ENCODE assay signal across 8 cellular contexts in the genomic region with DNA sequence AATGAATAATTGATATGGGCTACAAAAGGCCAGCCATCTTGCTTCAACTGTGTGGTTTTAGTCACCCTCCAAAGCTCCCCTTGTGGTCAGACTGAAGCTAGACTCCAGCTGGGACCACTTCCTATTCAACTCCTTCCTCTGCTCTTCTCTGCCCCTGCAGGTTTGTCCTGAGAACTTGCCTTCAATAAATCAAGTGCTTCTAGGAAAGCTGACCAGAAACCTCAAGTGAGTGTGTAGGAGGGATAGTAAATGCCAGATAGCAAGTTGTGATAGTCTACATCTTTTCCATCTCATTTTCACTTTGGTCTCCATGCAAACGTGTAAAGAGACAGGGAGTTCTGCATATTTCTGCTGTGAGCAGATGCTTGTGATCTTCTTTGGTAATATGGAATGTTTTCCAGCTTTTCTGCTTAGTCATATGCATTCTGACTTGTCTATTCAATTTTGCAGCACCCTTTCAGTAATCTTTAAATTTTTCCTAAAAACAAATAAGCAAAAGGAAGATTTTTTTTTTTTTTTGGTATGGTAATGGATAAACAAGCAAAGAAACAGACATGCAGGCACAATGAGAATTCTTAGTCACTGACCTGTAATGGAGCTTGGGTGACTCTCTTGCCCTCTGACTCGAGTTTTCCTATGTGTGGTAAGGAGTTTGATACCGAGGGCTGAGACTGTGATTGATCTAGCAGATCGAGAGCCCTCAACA.
DNase-seq lines count a peak whose midpoint lies in the region; ATAC-seq, FAIRE-seq and TF ChIP-seq lines count a peak whose summit lies in the region.

No MANE protein-coding gene starts in this region.

- no peak overlapping the region for H3K4me2 ChIP-seq in PC-3 (ENCODE audit: low read length)

- TF ChIP-seq CTCF in cardiac muscle cell (IDR thresholded peaks at IDR 0.05; ENCODE audit: low read depth, low read length) (peak; percentile 43), PC-3 (conservative IDR thresholded peaks at IDR 0.05; ENCODE audit: low read depth, low read length) (peak; percentile 72), fibroblast of mammary gland (conservative IDR thresholded peaks at IDR 0.05; ENCODE audit: control insufficient read depth, insufficient read depth, low read depth, low read length) (peak; percentile 35)

- no peak overlapping the region for H3K9ac ChIP-seq in PC-3 (ENCODE audit: low read length)

- H3F3A ChIP-seq in PC-3 (ENCODE audit: low read length, unreplicated experiment) = no peaks in the 10 kb centered on the region

- peaks cover 3% of the 10 kb centered on the region for H3K9me3 Mint-ChIP-seq in stimulated activated memory B cell treated with anti-CD40 and anti-IgM and Interleukin-4, amounts not matched to agents 10 μg/mL and 1 μg/mL and 100 μg/mL, for 72 hours

- H3K79me2 ChIP-seq in PC-3 (ENCODE audit: low read length) = no peaks in the 10 kb centered on the region

- 46 to 57% (median 49%) methylated on average over 4 of the region's 4 CpGs for WGBS in small intestine, 3 donors

- CTCF ChIA-PET in PC-3 (lab: Charles Lee) = no interaction called here

- H4K20me1 ChIP-seq in PC-3 (ENCODE audit: low read length) = no peaks in the 10 kb centered on the region

- no peaks in the 10 kb centered on the region for H3K36me3 Mint-ChIP-seq in stimulated activated memory B cell treated with anti-CD40 and anti-IgM and Interleukin-4, amounts not matched to agents 10 μg/mL and 1 μg/mL and 100 μg/mL, for 72 hours

- no TSS peak for BruUV-seq in PC-3 (replicated peaks; lab: Mats Ljungman, UMichigan)

- no peaks in the 10 kb centered on the region for H3K4me1 Mint-ChIP-seq in stimulated activated memory B cell treated with anti-CD40 and anti-IgM and Interleukin-4, amounts not matched to agents 10 μg/mL and 1 μg/mL and 100 μg/mL, for 72 hours

- FAIRE-seq in small intestine (lab: Jason Lieb, UNC) = no peak

- POLR2A ChIA-PET in PC-3 (lab: Charles Lee; ENCODE audit: unreplicated experiment) = no interaction called here

- no peaks in the 10 kb centered on the region for H3K27me3 Mint-ChIP-seq in stimulated activated memory B cell treated with anti-CD40 and anti-IgM and Interleukin-4, amounts not matched to agents 10 μg/mL and 1 μg/mL and 100 μg/mL, for 72 hours

- DNase-seq in cardiac muscle cell (ENCODE audit: low read depth in 1 of 2, low spot score in 1 of 2) = peak; percentile 28 to 57
- no peak for DNase-seq in Right ventricle myocardium inferior (ENCODE audit: missing footprints)
- DNase-seq in PC-3 = peak; percentile 61
- peak; percentile 62 for DNase-seq in fibroblast of mammary gland (ENCODE audit: low read depth)
- DNase-seq in small intestine = no peak
- DNase-seq in cerebellar nuclear complex (lab: John Stamatoyannopoulos, UW) = no peak

- H3K4me3 Mint-ChIP-seq in stimulated activated memory B cell treated with anti-CD40 and anti-IgM and Interleukin-4, amounts not matched to agents 10 μg/mL and 1 μg/mL and 100 μg/mL, for 72 hours = no peak overlapping the region

- H3K27ac Mint-ChIP-seq in stimulated activated memory B cell treated with anti-CD40 and anti-IgM and Interleukin-4, amounts not matched to agents 10 μg/mL and 1 μg/mL and 100 μg/mL, for 72 hours = no peak overlapping the region

- H3K9me3 ChIP-seq in cardiac muscle cell (ENCODE audit: low read depth) (no peaks in the 10 kb centered on the region), PC-3 (ENCODE audit: low read length) (no peaks in the 10 kb centered on the region), small intestine (ENCODE audit: control insufficient read depth, low read depth) (no peaks in the 10 kb centered on the region)

- no peak overlapping the region for H2AFZ ChIP-seq in PC-3 (ENCODE audit: low read length)

- no peaks in the 10 kb centered on the region for H3K27me3 ChIP-seq in cardiac muscle cell
- H3K27me3 ChIP-seq in PC-3 (ENCODE audit: low read length) = peaks cover 54% of the 10 kb centered on the region
- no peaks in the 10 kb centered on the region for H3K27me3 ChIP-seq in small intestine (ENCODE audit: control insufficient read depth in 2 of 2, insufficient read depth in 2 of 2, low read length in 2 of 2)

- H3K4me1 ChIP-seq in cardiac muscle cell (ENCODE audit: low read depth) (peaks cover 8% of the 10 kb centered on the region), PC-3 (ENCODE audit: insufficient read depth, low read length) (no peaks in the 10 kb centered on the region), small intestine (ENCODE audit: control insufficient read depth in 2 of 2, insufficient read depth in 1 of 2, low read depth in 1 of 2, low read length in 1 of 2) (no peaks in the 10 kb centered on the region)

- no peaks in the 10 kb centered on the region for H3K9me2 ChIP-seq in PC-3 (replicated peaks; ENCODE audit: low read length)

- H3K36me3 ChIP-seq in cardiac muscle cell = no peaks in the 10 kb centered on the region
- H3K36me3 ChIP-seq in PC-3 (ENCODE audit: low read depth, low read length) = no peaks in the 10 kb centered on the region
- H3K36me3 ChIP-seq in small intestine (ENCODE audit: control insufficient read depth in 2 of 2, insufficient read depth in 2 of 2, low read length in 2 of 2) = no peaks in the 10 kb centered on the region

- ATAC-seq in Right ventricle myocardium inferior (no peak), PC-3 (peak; percentile 43; the same call in 1 of the 2 replicates), HG02571 (IDR thresholded peaks at IDR 0.05; ENCODE audit: unreplicated experiment) (no peak)
- no peak for ATAC-seq in stimulated activated memory B cell treated with anti-CD40 and anti-IgM and Interleukin-4, amounts not matched to agents 10 μg/mL and 1 μg/mL and 100 μg/mL, for 72 hours

- H3K4me3 ChIP-seq in cardiac muscle cell = no peak overlapping the region
- no peak overlapping the region for H3K4me3 ChIP-seq in PC-3 (ENCODE audit: low read length)
- no peak overlapping the region for H3K4me3 ChIP-seq in fibroblast of mammary gland (ENCODE audit: control insufficient read depth, low read depth, low read length)
- H3K4me3 ChIP-seq in small intestine (ENCODE audit: low read depth in 1 of 2, low read length in 2 of 2) = no peak overlapping the region

- H3K27ac ChIP-seq in cardiac muscle cell (no peak overlapping the region), PC-3 (ENCODE audit: low read length) (no peak overlapping the region), small intestine (ENCODE audit: low read depth in 1 of 2, low read length in 1 of 2) (no peak overlapping the region)

- intact Hi-C loops in Right ventricle myocardium inferior (cut with DNase I) = no loop called here
- intact Hi-C loops in PC-3 (cut with micrococcal nuclease) = no loop called here

Comparison
In these comparisons a context has a peak if more than half of its experiments do, and no peak if none do; other contexts are left out.
1. DNase-seq: peak in cardiac muscle cell (2 of 2), PC-3 (single experiment) and fibroblast of mammary gland (single experiment); none in Right ventricle myocardium inferior (single experiment), small intestine (single experiment) and cerebellar nuclear complex (0 of 2).
2. Peak in every context shown above with its lines, with median percentiles within 50 percentile points of each other: CTCF ChIP-seq.